Comparison of ENCODE assay signal across 16 cellular contexts in the genomic region with DNA sequence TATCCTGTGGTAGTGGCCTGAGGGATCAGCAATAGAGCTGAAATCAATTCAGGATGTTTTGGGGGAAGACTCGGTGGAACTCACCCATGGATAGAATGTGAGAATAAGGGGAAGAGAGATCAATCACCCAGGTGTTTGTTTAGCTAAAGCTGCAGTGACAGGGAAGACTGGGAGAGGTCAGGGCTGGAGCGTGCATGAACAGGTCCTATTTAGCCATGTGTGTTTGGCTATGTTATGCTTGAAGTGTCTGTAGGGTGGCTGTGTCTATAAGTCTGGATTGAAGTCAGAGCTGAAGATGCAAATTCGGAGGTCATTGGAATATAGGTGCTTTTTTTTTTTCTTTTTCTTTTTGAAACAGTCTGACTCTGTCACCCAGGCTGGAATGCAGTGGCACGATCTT. TPM values are rescaled to one million over a fixed set of nuclear protein-coding genes. Genes with fewer than 3 reads are reported as not detected.
"Had no signal": no experiment of that assay in that cellular context is flagged by ENCODE, and none has a peak within 500 bp of the region (broad histone marks: within the 10 kb centered on the region; RNA-seq: fewer than 3 reads in every experiment).

No MANE protein-coding gene starts in this region.

- H3K27me3 Mint-ChIP-seq: central memory CD8-positive, alpha-beta T cell had no signal

- H3K9me3 Mint-ChIP-seq: activated B cell treated with CpG ODN at 0.5 μM for 24 hours; activated CD8-positive, alpha-beta T cell treated with anti-CD3 and anti-CD28 coated beads for 36 hours; activated naive CD8-positive, alpha-beta T cell treated with anti-CD3 and anti-CD28 coated beads for 36 hours; central memory CD8-positive, alpha-beta T cell; naive B cell; stimulated activated effector memory CD8-positive, alpha-beta T cell treated with anti-CD3 and anti-CD28 coated beads, Interleukin-12 subunit alpha, Interleukin-12 subunit beta, amount 100 ng/mL, for 72 hours had no signal

- H3K27ac Mint-ChIP-seq: activated B cell treated with CpG ODN at 0.5 μM for 24 hours; activated CD8-positive, alpha-beta T cell treated with anti-CD3 and anti-CD28 coated beads for 36 hours; activated naive CD8-positive, alpha-beta T cell treated with anti-CD3 and anti-CD28 coated beads for 36 hours; stimulated activated effector memory CD8-positive, alpha-beta T cell treated with anti-CD3 and anti-CD28 coated beads, Interleukin-12 subunit alpha, Interleukin-12 subunit beta, amount 100 ng/mL, for 72 hours had no signal

- H3K4me3 ChIP-seq: body of pancreas, thoracic aorta had no signal

- H3K9me3 ChIP-seq: body of pancreas, thoracic aorta had no signal

- ATAC-seq: activated CD8-positive, alpha-beta T cell treated with anti-CD3 and anti-CD28 coated beads for 36 hours; body of pancreas; stimulated activated effector memory CD8-positive, alpha-beta T cell treated with anti-CD3 and anti-CD28 coated beads, Interleukin-12 subunit alpha, Interleukin-12 subunit beta, amount 100 ng/mL, for 72 hours had no signal

- H3K4me3 Mint-ChIP-seq: activated B cell treated with CpG ODN at 0.5 μM for 24 hours; activated CD8-positive, alpha-beta T cell treated with anti-CD3 and anti-CD28 coated beads for 36 hours; activated naive CD8-positive, alpha-beta T cell treated with anti-CD3 and anti-CD28 coated beads for 36 hours had no signal

- H3K27me3 ChIP-seq: body of pancreas had no signal

- H3K27ac ChIP-seq: body of pancreas, thoracic aorta had no signal

- DNase-seq: activated B cell treated with CpG ODN at 0.5 μM for 24 hours; activated CD4-positive, alpha-beta T cell treated with anti-CD3 and anti-CD28 coated beads for 48 hours; activated CD8-positive, alpha-beta T cell treated with anti-CD3 and anti-CD28 coated beads for 36 hours; activated gamma-delta T cell treated with Interleukin-2 at 50 U/mL for 16 hours; activated naive CD8-positive, alpha-beta T cell treated with anti-CD3 and anti-CD28 coated beads for 36 hours; activated T-cell treated with anti-CD3 and anti-CD28 coated beads, Interleukin-2, amount 50 U/mL, for 48 hours; body of pancreas; cortex of kidney; effector CD4-positive, alpha-beta T cell; naive B cell; retina had no signal

RNA-seq across cellular contexts. Expression of a gene that starts 37.0 kb away (rescaled TPM):
- total RNA-seq: activated B cell treated with CpG ODN at 0.5 μM for 24 hours; T-helper 2 cell treated with Interferon-gamma antibody and Interleukin-4, amounts not matched to agents 100 ng/mL and 5 ng/mL, for 36 hours had no signal

RNA-seq across cellular contexts. Expression of a gene that starts 43.3 kb away (rescaled TPM):
- total RNA-seq: activated CD8-positive, alpha-beta T cell treated with anti-CD3 and anti-CD28 coated beads for 36 hours; lung microvascular endothelial cell had no signal
